15 cellular contexts compared by ENCODE assay signal in the genomic region with DNA sequence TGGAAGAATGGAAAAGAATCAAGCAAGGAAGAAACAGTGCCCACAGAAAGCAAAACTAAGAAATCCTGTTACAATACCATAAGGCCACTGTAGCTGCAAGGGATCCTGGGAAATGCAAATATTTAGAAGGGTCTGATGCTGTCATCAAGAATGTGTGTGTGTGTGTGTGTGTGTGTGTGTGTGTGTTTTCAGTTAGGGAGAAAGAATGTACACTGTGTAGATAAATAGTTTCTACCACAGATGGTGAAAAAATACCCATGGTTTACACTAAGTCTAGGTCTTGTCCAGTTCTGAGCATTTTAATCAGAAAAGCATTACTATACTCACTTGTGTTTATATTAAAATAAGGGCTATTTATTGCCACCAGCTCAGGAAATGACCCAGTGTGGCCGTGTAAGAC.
A peak's percentile ranks its signal among the peaks of the same experiment; 100 is the strongest.
DNase-seq lines count a peak whose midpoint lies in the region; ATAC-seq and TF ChIP-seq lines count a peak whose summit lies in the region.
"Had no signal": no experiment of that assay in that cellular context is flagged by ENCODE, and none has a peak within 500 bp of the region (broad histone marks: within the 10 kb centered on the region; RNA-seq: fewer than 3 reads in every experiment).

No MANE protein-coding gene starts in this region.

- no peak for TF ChIP-seq RAD21 in IMR-90 (IDR thresholded peaks at IDR 0.05; ENCODE audit: low read length)

- no peak overlapping the region for H3K14ac ChIP-seq in IMR-90 (replicated peaks; ENCODE audit: low read depth, low read length)

- CTCF ChIA-PET in IMR-90 (lab: Yijun Ruan, JAX) (interaction anchor here (0.6 kb wide), 1 partner anchor 481 kb away, joined by 4 read pairs; no protein-coding TSS in a partner anchor), GM10248 (lab: Yijun Ruan, JAX) (no interaction called here)

- dilution Hi-C loops in IMR-90 (cut with HindIII; ENCODE audit: low sequenced_read_pairs, unreplicated experiment): no loop called here

- H3K27me3 ChIP-seq in IMR-90 (ENCODE audit: control insufficient read depth, insufficient read depth, low read length) (no peaks in the 10 kb centered on the region), SJSA1 (replicated peaks) (no peaks in the 10 kb centered on the region)
- H3K27me3 ChIP-seq: BLaER1 treated with 17β-estradiol and CSF1 and Interleukin-3, amounts not matched to agents 10 nM and 100 nM had no signal

- H4K8ac ChIP-seq in IMR-90 (ENCODE audit: low read depth in 2 of 2, low read length in 2 of 2): peak overlapping the region in 1 of 2 experiments; percentile 47; a peak in 1 of 4 replicates

- H2AK9ac ChIP-seq in IMR-90 (replicated peaks; ENCODE audit: low read depth, low read length, poor library complexity): no peak overlapping the region

- peak overlapping the region; percentile 99 for H2BK5ac ChIP-seq in IMR-90 (ENCODE audit: low read depth, low read length, poor library complexity, severe bottlenecking)

- H3K4me2 ChIP-seq in IMR-90 (ENCODE audit: low read depth, low read length): no peak overlapping the region

- no peak overlapping the region for H3K9ac ChIP-seq in IMR-90 (ENCODE audit: low read depth, low read length)
- H3K9ac ChIP-seq: BLaER1 treated with 17β-estradiol and CSF1 and Interleukin-3, amounts not matched to agents 10 nM and 100 nM had no signal

- in situ Hi-C loops in IMR-90 (cut with MboI; ENCODE audit: low sequenced_read_pairs): no loop called here

- H3K56ac ChIP-seq in IMR-90 (ENCODE audit: extremely low read depth, insufficient read depth, low read length): no peak overlapping the region

- TF ChIP-seq CTCF in IMR-90 (conservative IDR thresholded peaks at IDR 0.05; ENCODE audit: low read depth, low read length) (no peak), GM10248 (IDR thresholded peaks at IDR 0.05; ENCODE audit: control extremely low read depth, extremely low read depth, low read depth, missing control alignments) (no peak)

- H4K20me1 ChIP-seq in IMR-90 (ENCODE audit: insufficient read depth, low read length): no peaks in the 10 kb centered on the region
- H4K20me1 ChIP-seq: BLaER1 treated with 17β-estradiol and CSF1 and Interleukin-3, amounts not matched to agents 10 nM and 100 nM had no signal

- BruUV-seq in IMR-90 (replicated peaks; lab: Mats Ljungman, UMichigan): no TSS peak

- H2AK5ac ChIP-seq in IMR-90 (ENCODE audit: low read depth, low read length): no peak overlapping the region

- H3K4me1 ChIP-seq in IMR-90 (ENCODE audit: control insufficient read depth, insufficient read depth, low read length) (peaks cover 2% of the 10 kb centered on the region; the same call in 1 of the 2 replicates), SJSA1 (replicated peaks) (peaks cover 18% of the 10 kb centered on the region)

- no CpG with 5 or more reads among the region's 1 CpG for WGBS in IMR-90 (ENCODE audit: extremely low coverage in 2 of 2, insufficient read length in 1 of 2), 2 experiments

- H2BK20ac ChIP-seq in IMR-90 (ENCODE audit: low read depth, low read length): peak overlapping the region; percentile 77

- H2BK15ac ChIP-seq in IMR-90 (ENCODE audit: low read depth, low read length): no peak overlapping the region

- H3K79me1 ChIP-seq in IMR-90 (ENCODE audit: low read depth in 1 of 2, low read length in 2 of 2): peaks cover 12 to 21% of the 10 kb centered on the region in 2 experiments

- peaks cover 2% of the 10 kb centered on the region for H3K36me3 ChIP-seq in IMR-90 (ENCODE audit: control insufficient read depth, insufficient read depth, low read length)
- H3K36me3 ChIP-seq in SJSA1: no peaks in the 10 kb centered on the region
- H3K36me3 ChIP-seq: BLaER1 treated with 17β-estradiol and CSF1 and Interleukin-3, amounts not matched to agents 10 nM and 100 nM; HAP-1 had no signal

- H3K27ac ChIP-seq in IMR-90 (ENCODE audit: insufficient read depth, low read length) (no peak overlapping the region), SJSA1 (no peak overlapping the region)
- H3K27ac ChIP-seq: BLaER1 treated with 17β-estradiol and CSF1 and Interleukin-3, amounts not matched to agents 10 nM and 100 nM; HL-60 had no signal

- peak overlapping the region; percentile 32; the same call in 1 of the 2 replicates for H3K18ac ChIP-seq in IMR-90 (ENCODE audit: low read depth, low read length)

- intact Hi-C loops in IMR-90 (cut with micrococcal nuclease): loop anchor here (5.0 kb wide), 1 partner anchor 354 kb away; a partner anchor contains a TSS

- no peak overlapping the region for H2AFZ ChIP-seq in IMR-90 (replicated peaks; ENCODE audit: low read length, poor library complexity)

- H2BK120ac ChIP-seq in IMR-90 (ENCODE audit: low read depth, low read length): peak overlapping the region; percentile 79

- ATAC-seq in IMR-90 (ENCODE audit: low read depth): peak; percentile 81
- ATAC-seq: CD8-positive, alpha-beta T cell had no signal

- POLR2A ChIA-PET in IMR-90 (lab: Charles Lee; ENCODE audit: unreplicated experiment) (no interaction called here), GM10248 (lab: Yijun Ruan, JAX) (no interaction called here)

- DNase-seq in H4 (ENCODE audit: low spot score) (peak; percentile 9), IMR-90 (peak; percentile 77), SJSA1 (ENCODE audit: low read depth in 1 of 2, low spot score in 2 of 2) (peak; percentile 41 to 42), iris pigment epithelial cell (ENCODE audit: low read depth) (peak; percentile 30), GM10248 (ENCODE audit: extremely low spot score) (no peak), NCI-H1092 treated with DMSO at 0.1 percent for 48 hours (lab: John Stamatoyannopoulos, UW) (no peak), NCI-H2171 treated with DMSO at 0.1 percent for 48 hours (lab: John Stamatoyannopoulos, UW) (no peak)
- DNase-seq in stimulated activated CD4-positive, alpha-beta T cell treated with anti-CD3 and anti-CD28 coated beads, Interleukin-4, amount 100 ng/mL, for 4 hours: no peak
- DNase-seq: Calu3; CD8-positive, alpha-beta T cell; DMS79 treated with DMSO at 0.1 percent for 48 hours; EL had no signal

- peak overlapping the region; percentile 73; the same call in 1 of the 2 replicates for H4K91ac ChIP-seq in IMR-90 (ENCODE audit: insufficient read depth, low read depth, low read length)

- H3K9me1 ChIP-seq in IMR-90 (ENCODE audit: insufficient read depth, low read length): no peaks in the 10 kb centered on the region

- H3K9me3 ChIP-seq in IMR-90 (ENCODE audit: control insufficient read depth, insufficient read depth, low read length) (no peaks in the 10 kb centered on the region), SJSA1 (replicated peaks) (no peaks in the 10 kb centered on the region)

- peak overlapping the region; percentile 58; the same call in 1 of the 2 replicates for H4K5ac ChIP-seq in IMR-90 (ENCODE audit: low read depth, low read length)

- peak overlapping the region; percentile 76; the same call in 1 of the 2 replicates for H3K4ac ChIP-seq in IMR-90 (ENCODE audit: low read depth, low read length)

- TF ChIP-seq POLR2A in IMR-90 (IDR thresholded peaks at IDR 0.05; ENCODE audit: low read depth, low read length): no peak

- H3K23ac ChIP-seq in IMR-90 (ENCODE audit: low read depth, low read length): peak overlapping the region; percentile 38; the same call in 1 of the 2 replicates

- no peak overlapping the region for H3K4me3 ChIP-seq in IMR-90 (ENCODE audit: insufficient read depth, low read depth, low read length)
- H3K4me3 ChIP-seq in SJSA1: no peak overlapping the region
- H3K4me3 ChIP-seq: BLaER1 treated with 17β-estradiol and CSF1 and Interleukin-3, amounts not matched to agents 10 nM and 100 nM; HAP-1 had no signal

TF ChIP-seq in IMR-90, 13 proteins besides CTCF, POLR2A, EP300 and RAD21:
- TF ChIP-seq RFX5 (IDR thresholded peaks at IDR 0.05; ENCODE audit: low read depth, low read length) (no peak), NFE2L2 (IDR thresholded peaks at IDR 0.05; ENCODE audit: low read depth, low read length) (no peak), CHD1 (IDR thresholded peaks at IDR 0.05; ENCODE audit: low read depth, low read length) (no peak), FOS (IDR thresholded peaks at IDR 0.05; ENCODE audit: low read depth, low read length) (no peak), MXI1 (IDR thresholded peaks at IDR 0.05; ENCODE audit: borderline replicate concordance, low read depth, low read length) (no peak), SMC3 (IDR thresholded peaks at IDR 0.05; ENCODE audit: low read depth, low read length) (no peak), MAFK (IDR thresholded peaks at IDR 0.05; ENCODE audit: low read depth, low read length) (no peak), RCOR1 (IDR thresholded peaks at IDR 0.05; ENCODE audit: insufficient replicate concordance, low read length) (no peak), BHLHE40 (IDR thresholded peaks at IDR 0.05; ENCODE audit: low read depth, low read length) (no peak), CEBPB (IDR thresholded peaks at IDR 0.05; ENCODE audit: low read depth, low read length) (no peak), MAZ (IDR thresholded peaks at IDR 0.05; ENCODE audit: borderline replicate concordance, low read depth, low read length) (no peak)
- TF ChIP-seq, protein P1, sequence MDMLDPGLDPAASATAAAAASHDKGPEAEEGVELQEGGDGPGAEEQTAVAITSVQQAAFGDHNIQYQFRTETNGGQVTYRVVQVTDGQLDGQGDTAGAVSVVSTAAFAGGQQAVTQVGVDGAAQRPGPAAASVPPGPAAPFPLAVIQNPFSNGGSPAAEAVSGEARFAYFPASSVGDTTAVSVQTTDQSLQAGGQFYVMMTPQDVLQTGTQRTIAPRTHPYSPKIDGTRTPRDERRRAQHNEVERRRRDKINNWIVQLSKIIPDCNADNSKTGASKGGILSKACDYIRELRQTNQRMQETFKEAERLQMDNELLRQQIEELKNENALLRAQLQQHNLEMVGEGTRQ (IDR thresholded peaks at IDR 0.05; ENCODE audit: low read depth, low read length): no peak
- TF ChIP-seq, protein P2, sequence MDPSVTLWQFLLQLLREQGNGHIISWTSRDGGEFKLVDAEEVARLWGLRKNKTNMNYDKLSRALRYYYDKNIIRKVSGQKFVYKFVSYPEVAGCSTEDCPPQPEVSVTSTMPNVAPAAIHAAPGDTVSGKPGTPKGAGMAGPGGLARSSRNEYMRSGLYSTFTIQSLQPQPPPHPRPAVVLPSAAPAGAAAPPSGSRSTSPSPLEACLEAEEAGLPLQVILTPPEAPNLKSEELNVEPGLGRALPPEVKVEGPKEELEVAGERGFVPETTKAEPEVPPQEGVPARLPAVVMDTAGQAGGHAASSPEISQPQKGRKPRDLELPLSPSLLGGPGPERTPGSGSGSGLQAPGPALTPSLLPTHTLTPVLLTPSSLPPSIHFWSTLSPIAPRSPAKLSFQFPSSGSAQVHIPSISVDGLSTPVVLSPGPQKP (IDR thresholded peaks at IDR 0.05; ENCODE audit: borderline replicate concordance, low read depth, low read length): no peak

Comparison
In these comparisons a context has a peak if more than half of its experiments do, and no peak if none do; other contexts are left out.
1. DNase-seq: peak in H4 (single experiment), IMR-90 (single experiment), SJSA1 (2 of 2) and iris pigment epithelial cell (single experiment); none in GM10248 (single experiment), stimulated activated CD4-positive, alpha-beta T cell treated with anti-CD3 and anti-CD28 coated beads, Interleukin-4, amount 100 ng/mL, for 4 hours (0 of 2), NCI-H1092 treated with DMSO at 0.1 percent for 48 hours (single experiment) and NCI-H2171 treated with DMSO at 0.1 percent for 48 hours (single experiment).